8 cellular contexts compared by ENCODE assay signal in genomic region chr15:67065531-67066005, GRCh38. TPM values are rescaled to one million over a fixed set of nuclear protein-coding genes. Genes with fewer than 3 reads are reported as not detected.
DNase-seq lines count a peak whose midpoint lies in the region; ATAC-seq and TF ChIP-seq lines count a peak whose summit lies in the region.

Gene SMAD3 (plus strand): TSS chr15:67065602. CDS start chr15:67066155, 553 bp downstream.

- H3K9me3 ChIP-seq in thoracic aorta: no peaks in the 10 kb centered on the region

- ATAC-seq in GM19328 (IDR thresholded peaks at IDR 0.05; ENCODE audit: unreplicated experiment): peak; percentile 55
- peak; percentile 87 for ATAC-seq in SK-N-SH treated with all-trans-retinoic acid at 6 μM for 48 hours
- peak; percentile 56 to 73 for ATAC-seq in activated naive CD4-positive, alpha-beta T cell treated with anti-CD3 and anti-CD28 coated beads, Interleukin-2, amount 50 U/mL, for 72 hours
- ATAC-seq in omental fat pad (ENCODE audit: low FRiP score): peak; percentile 81
- peak; percentile 81 for ATAC-seq in thoracic aorta (ENCODE audit: insufficient number of reproducible peaks, low FRiP score, low read depth)

- H3K36me3 Mint-ChIP-seq in activated naive CD4-positive, alpha-beta T cell treated with anti-CD3 and anti-CD28 coated beads, Interleukin-2, amount 50 U/mL, for 72 hours: peaks cover 0 to 25% of the 10 kb centered on the region in 2 donors

- H3K27ac Mint-ChIP-seq in activated naive CD4-positive, alpha-beta T cell treated with anti-CD3 and anti-CD28 coated beads, Interleukin-2, amount 50 U/mL, for 72 hours: peak within 1 kb of the TSS; percentile 89 to 92

- peaks cover 22 to 45% of the 10 kb centered on the region in 2 donors for H3K4me1 ChIP-seq in thoracic aorta (ENCODE audit: control insufficient read depth in 1 of 2, low read depth in 2 of 2)

- H3K36me3 ChIP-seq in thoracic aorta: no peaks in the 10 kb centered on the region

- H3K4me3 ChIP-seq in thoracic aorta: peak within 1 kb of the TSS; percentile 94

- peak within 1 kb of the TSS; percentile 13 for H3K27ac ChIP-seq in C4-2B
- H3K27ac ChIP-seq in thoracic aorta: peak within 1 kb of the TSS; percentile 95

- no peaks in the 10 kb centered on the region for H3K9me3 Mint-ChIP-seq in activated naive CD4-positive, alpha-beta T cell treated with anti-CD3 and anti-CD28 coated beads, Interleukin-2, amount 50 U/mL, for 72 hours

- no peaks in the 10 kb centered on the region for H3K27me3 ChIP-seq in thoracic aorta (replicated peaks; ENCODE audit: insufficient read depth)

- TF ChIP-seq CTCF in C4-2B (conservative IDR thresholded peaks at IDR 0.05): no peak; the same call in 1 of the 2 replicates
- TF ChIP-seq CTCF in omental fat pad (IDR thresholded peaks at IDR 0.05): no peak
- TF ChIP-seq CTCF in thoracic aorta (IDR thresholded peaks at IDR 0.05): no peak

- DNase-seq in HS-27A (ENCODE audit: low read depth): peak; percentile 85
- DNase-seq in activated naive CD4-positive, alpha-beta T cell treated with anti-CD3 and anti-CD28 coated beads, Interleukin-2, amount 50 U/mL, for 72 hours (ENCODE audit: low spot score in 2 of 2): peak; percentile 75 to 79
- DNase-seq in glomerular endothelial cell (ENCODE audit: extremely low read depth, low read depth, low spot score): no peak
- no peak for DNase-seq in omental fat pad (ENCODE audit: low spot score)
- DNase-seq in thoracic aorta (ENCODE audit: low spot score): peak; percentile 60

TF ChIP-seq in SK-N-SH treated with all-trans-retinoic acid at 6 μM for 48 hours, 23 proteins besides CTCF, POLR2A, EP300 and RAD21:
- TF ChIP-seq ZC3H10 (CRISPR knock-in tag; IDR thresholded peaks at IDR 0.05): no peak
- TF ChIP-seq GLIS3 (CRISPR knock-in tag; IDR thresholded peaks at IDR 0.05): 0 out of 2 replicates have a peak, but pooled peaks have one; percentile 55

RNA-seq across cellular contexts. Expression of gene SMAD3, which starts in this region (rescaled TPM):
- 10 to 100 TPM; 15.4 to 75.9 TPM for total RNA-seq in activated naive CD4-positive, alpha-beta T cell treated with anti-CD3 and anti-CD28 coated beads, Interleukin-2, amount 50 U/mL, for 72 hours
- total RNA-seq in glomerular endothelial cell: 76.6 and 84.1 TPM in 2 replicates
- 10 to 100 TPM; 30.9 to 58.1 (median 49.9) TPM for total RNA-seq in omental fat pad
- 10 to 100 TPM; 47.9 to 78.5 TPM for total RNA-seq in thoracic aorta

Comparison
In these comparisons a context has a peak if more than half of its experiments do, and no peak if none do; other contexts are left out.
1. DNase-seq: peak in HS-27A (single experiment), activated naive CD4-positive, alpha-beta T cell treated with anti-CD3 and anti-CD28 coated beads, Interleukin-2, amount 50 U/mL, for 72 hours (2 of 2) and thoracic aorta (single experiment); none in glomerular endothelial cell (single experiment) and omental fat pad (single experiment).
2. Peak in every context shown above with its lines, with median percentiles within 50 percentile points of each other: ATAC-seq.